ENCODE assay signal across 16 cellular contexts in the genomic region with DNA sequence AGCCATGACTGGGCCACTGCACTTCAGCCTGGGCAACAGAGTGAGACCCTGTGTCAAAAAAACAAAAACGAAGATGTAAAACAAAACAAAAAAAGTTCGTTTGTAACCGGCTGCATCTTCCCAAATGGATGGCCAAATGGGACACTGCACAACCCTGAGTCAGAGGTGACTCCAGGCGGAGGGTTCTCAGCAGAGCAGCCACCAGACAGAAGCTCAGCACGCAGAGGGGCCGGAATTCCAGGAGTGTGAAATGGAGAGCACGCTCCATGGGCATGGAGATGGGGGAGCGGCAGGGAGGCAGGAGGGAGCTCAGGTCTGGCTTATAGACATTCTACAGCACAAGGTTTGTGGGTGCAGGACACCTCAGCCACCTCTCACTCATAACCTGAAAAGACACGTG.
A peak's percentile ranks its signal among the peaks of the same experiment; 100 is the strongest.
DNase-seq lines count a peak whose midpoint lies in the region; ATAC-seq and TF ChIP-seq lines count a peak whose summit lies in the region.
"Had no signal": no experiment of that assay in that cellular context is flagged by ENCODE, and none has a peak within 500 bp of the region (broad histone marks: within the 10 kb centered on the region; RNA-seq: fewer than 3 reads in every experiment).

No MANE protein-coding gene starts in this region.

- no peak for ATAC-seq in left cardiac atrium
- no peak for ATAC-seq in right cardiac atrium
- ATAC-seq in central memory CD8-positive, alpha-beta T cell (replicated peaks; ENCODE audit: extremely low read depth, poor library complexity, severe bottlenecking) = no peak
- ATAC-seq: gastrocnemius medialis; stimulated activated naive CD8-positive, alpha-beta T cell treated with anti-CD3 and anti-CD28 coated beads, Interleukin-15, Interleukin-2, amounts not matched to agents 100 U/mL and 50 U/mL, for 24 hours had no signal

- H3K4me1 ChIP-seq in right cardiac atrium (ENCODE audit: control insufficient read depth, insufficient read depth, low read length) = no peaks in the 10 kb centered on the region

- no peak overlapping the region for H3K4me3 ChIP-seq in right cardiac atrium (ENCODE audit: low read length)
- H3K4me3 ChIP-seq: gastrocnemius medialis had no signal

- TF ChIP-seq CTCF in nephron progenitor cell (IDR thresholded peaks at IDR 0.05) (no peak), type B pancreatic cell (conservative IDR thresholded peaks at IDR 0.05) (no peak)

- no peaks in the 10 kb centered on the region for H3K9me3 Mint-ChIP-seq in central memory CD8-positive, alpha-beta T cell
- H3K9me3 Mint-ChIP-seq in nephron progenitor cell = no peaks in the 10 kb centered on the region
- no peaks in the 10 kb centered on the region for H3K9me3 Mint-ChIP-seq in type B pancreatic cell
- H3K9me3 Mint-ChIP-seq in activated T-helper 2 cell treated with anti-CD3 and anti-CD28 coated beads, Interferon-gamma antibody, Interleukin-2, Interleukin-4, amounts not matched to agents 10 μg/mL and 5 μg/mL and 100 μg/mL, durations not matched to agents 14 hours and 24 hours and 36 hours = no peaks in the 10 kb centered on the region

- no peak overlapping the region for H3K4me3 Mint-ChIP-seq in central memory CD8-positive, alpha-beta T cell
- H3K4me3 Mint-ChIP-seq in nephron progenitor cell (no peak overlapping the region), type B pancreatic cell (no peak overlapping the region)
- no peak overlapping the region for H3K4me3 Mint-ChIP-seq in activated T-helper 2 cell treated with anti-CD3 and anti-CD28 coated beads, Interferon-gamma antibody, Interleukin-2, Interleukin-4, amounts not matched to agents 10 μg/mL and 5 μg/mL and 100 μg/mL, durations not matched to agents 14 hours and 24 hours and 36 hours (ENCODE audit: low read depth)

- H3K27me3 ChIP-seq in right cardiac atrium (ENCODE audit: control insufficient read depth, insufficient read depth) = no peaks in the 10 kb centered on the region
- H3K27me3 ChIP-seq: gastrocnemius medialis had no signal

- H3K9me3 ChIP-seq in right cardiac atrium (ENCODE audit: control insufficient read depth, low read length) = no peaks in the 10 kb centered on the region
- H3K9me3 ChIP-seq: gastrocnemius medialis had no signal

- no peaks in the 10 kb centered on the region for H3K27me3 Mint-ChIP-seq in central memory CD8-positive, alpha-beta T cell
- H3K27me3 Mint-ChIP-seq in nephron progenitor cell (ENCODE audit: low read depth, poor library complexity) = no peaks in the 10 kb centered on the region
- no peaks in the 10 kb centered on the region for H3K27me3 Mint-ChIP-seq in type B pancreatic cell
- no peaks in the 10 kb centered on the region for H3K27me3 Mint-ChIP-seq in activated T-helper 2 cell treated with anti-CD3 and anti-CD28 coated beads, Interferon-gamma antibody, Interleukin-2, Interleukin-4, amounts not matched to agents 10 μg/mL and 5 μg/mL and 100 μg/mL, durations not matched to agents 14 hours and 24 hours and 36 hours (ENCODE audit: low read depth)

- no peak overlapping the region for H3K27ac ChIP-seq in right cardiac atrium (ENCODE audit: low read length)
- H3K27ac ChIP-seq: epithelial cell of prostate, gastrocnemius medialis had no signal

- intact Hi-C loops in left cardiac atrium (cut with DNase I) = no loop called here
- intact Hi-C loops in right cardiac atrium (cut with DNase I) = no loop called here
- intact Hi-C loops in activated T-helper 2 cell treated with anti-CD3 and anti-CD28 coated beads, Interferon-gamma antibody, Interleukin-2, Interleukin-4, amounts not matched to agents 10 μg/mL and 5 μg/mL and 100 μg/mL, durations not matched to agents 14 hours and 24 hours and 36 hours (cut with micrococcal nuclease) = no loop called here

- WGBS in right cardiac atrium = 89% methylated on average over 9 of the region's 9 CpGs

- DNase-seq in left cardiac atrium = peak; percentile 17
- no peak for DNase-seq in right cardiac atrium
- no peak for DNase-seq in central memory CD8-positive, alpha-beta T cell (ENCODE audit: low spot score in 2 of 2)
- DNase-seq in nephron progenitor cell = peak; percentile 7
- DNase-seq in type B pancreatic cell (ENCODE audit: extremely low spot score, unreplicated experiment) = peak; percentile 64
- DNase-seq in activated T-helper 2 cell treated with anti-CD3 and anti-CD28 coated beads, Interferon-gamma antibody, Interleukin-2, Interleukin-4, amounts not matched to agents 10 μg/mL and 5 μg/mL and 100 μg/mL, durations not matched to agents 14 hours and 24 hours and 36 hours (ENCODE audit: low spot score) = no peak
- no peak for DNase-seq in putamen (ENCODE audit: low spot score)
- DNase-seq in DMS 273 treated with DMSO at 0.1 percent for 48 hours (lab: John Stamatoyannopoulos, UW) = no peak
- DNase-seq: NCI-H187; NCI-H2227 treated with DMSO at 0.1 percent for 48 hours; stimulated activated CD4-positive, alpha-beta T cell treated with anti-CD3 and anti-CD28 coated beads, Interleukin-15, amount 100 ng/mL, for 24 hours; stimulated activated naive CD8-positive, alpha-beta T cell treated with anti-CD3 and anti-CD28 coated beads, Interleukin-15, Interleukin-2, amounts not matched to agents 100 U/mL and 50 U/mL, for 24 hours; T1000; trophoblast cell had no signal

- peak overlapping the region; percentile 70 for H3K27ac Mint-ChIP-seq in central memory CD8-positive, alpha-beta T cell (ENCODE audit: low read depth)
- H3K27ac Mint-ChIP-seq in nephron progenitor cell (peak overlapping the region; percentile 88), type B pancreatic cell (no peak overlapping the region)
- H3K27ac Mint-ChIP-seq in activated T-helper 2 cell treated with anti-CD3 and anti-CD28 coated beads, Interferon-gamma antibody, Interleukin-2, Interleukin-4, amounts not matched to agents 10 μg/mL and 5 μg/mL and 100 μg/mL, durations not matched to agents 14 hours and 24 hours and 36 hours = no peak overlapping the region

- peaks cover 20% of the 10 kb centered on the region for H3K4me1 Mint-ChIP-seq in central memory CD8-positive, alpha-beta T cell
- H3K4me1 Mint-ChIP-seq in nephron progenitor cell (peaks cover 54% of the 10 kb centered on the region), type B pancreatic cell (ENCODE audit: unreplicated experiment) (peaks cover 15% of the 10 kb centered on the region)
- no peaks in the 10 kb centered on the region for H3K4me1 Mint-ChIP-seq in activated T-helper 2 cell treated with anti-CD3 and anti-CD28 coated beads, Interferon-gamma antibody, Interleukin-2, Interleukin-4, amounts not matched to agents 10 μg/mL and 5 μg/mL and 100 μg/mL, durations not matched to agents 14 hours and 24 hours and 36 hours (ENCODE audit: low read depth)

- H3K36me3 Mint-ChIP-seq in central memory CD8-positive, alpha-beta T cell (ENCODE audit: insufficient read depth) = peaks cover 4% of the 10 kb centered on the region
- no peaks in the 10 kb centered on the region for H3K36me3 Mint-ChIP-seq in nephron progenitor cell (ENCODE audit: low read depth)
- H3K36me3 Mint-ChIP-seq in type B pancreatic cell = no peaks in the 10 kb centered on the region
- H3K36me3 Mint-ChIP-seq in activated T-helper 2 cell treated with anti-CD3 and anti-CD28 coated beads, Interferon-gamma antibody, Interleukin-2, Interleukin-4, amounts not matched to agents 10 μg/mL and 5 μg/mL and 100 μg/mL, durations not matched to agents 14 hours and 24 hours and 36 hours (ENCODE audit: low read depth) = no peaks in the 10 kb centered on the region

Comparison
In these comparisons a context has a peak if more than half of its experiments do, and no peak if none do; other contexts are left out.
1. DNase-seq: peak in left cardiac atrium (single experiment), nephron progenitor cell (single experiment) and type B pancreatic cell (single experiment); none in right cardiac atrium (0 of 3), central memory CD8-positive, alpha-beta T cell (0 of 2), activated T-helper 2 cell treated with anti-CD3 and anti-CD28 coated beads, Interferon-gamma antibody, Interleukin-2, Interleukin-4, amounts not matched to agents 10 μg/mL and 5 μg/mL and 100 μg/mL, durations not matched to agents 14 hours and 24 hours and 36 hours (single experiment), putamen (single experiment) and DMS 273 treated with DMSO at 0.1 percent for 48 hours (single experiment).
2. H3K27ac Mint-ChIP-seq: peak in central memory CD8-positive, alpha-beta T cell (single experiment) and nephron progenitor cell (single experiment); none in type B pancreatic cell (single experiment) and activated T-helper 2 cell treated with anti-CD3 and anti-CD28 coated beads, Interferon-gamma antibody, Interleukin-2, Interleukin-4, amounts not matched to agents 10 μg/mL and 5 μg/mL and 100 μg/mL, durations not matched to agents 14 hours and 24 hours and 36 hours (single experiment).